ENCODE assay signal across 20 cellular contexts in the genomic region with DNA sequence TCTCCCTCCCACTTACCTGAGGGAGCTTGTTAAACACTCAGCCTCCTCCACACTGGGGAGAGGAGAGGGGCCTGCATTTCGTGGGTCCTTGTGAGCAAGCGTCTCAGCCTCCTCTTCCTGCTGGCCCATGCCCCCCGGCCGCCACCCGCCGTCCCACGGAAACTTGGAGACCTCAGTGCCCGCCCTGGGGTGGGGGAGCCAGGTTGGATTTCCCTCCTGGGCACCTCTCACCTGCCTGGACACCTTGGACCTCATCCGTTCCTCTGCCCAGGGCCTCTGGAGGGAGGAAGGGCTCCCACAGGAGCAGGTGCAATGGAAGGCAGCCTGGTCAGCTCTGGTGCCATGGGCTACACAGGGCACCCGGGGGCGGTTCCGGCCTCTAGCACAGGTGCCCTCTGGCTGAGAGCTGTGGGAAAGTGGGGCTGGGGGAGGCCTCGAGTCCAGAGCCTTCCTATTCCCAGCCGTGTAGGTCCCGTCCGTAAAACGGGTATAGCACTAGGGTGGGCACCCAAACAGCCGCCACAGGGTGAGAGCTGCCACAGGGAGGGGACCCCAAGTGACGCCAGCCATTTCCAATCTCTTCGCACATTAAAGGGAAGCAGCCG.
"Had no signal": no experiment of that assay in that cellular context is flagged by ENCODE, and none has a peak within 500 bp of the region (broad histone marks: within the 10 kb centered on the region; RNA-seq: fewer than 3 reads in every experiment).

No MANE protein-coding gene starts in this region.

- H3K9me3 Mint-ChIP-seq: natural killer cell, neural crest cell, type B pancreatic cell had no signal

- H3K36me3 Mint-ChIP-seq: natural killer cell had no signal

- H3K4me3 ChIP-seq: heart right ventricle, mucosa of descending colon, ovary, right atrium auricular region, smooth muscle cell, uterus had no signal

- H3K36me3 ChIP-seq: ovary, right atrium auricular region, uterus had no signal

- H3K27me3 ChIP-seq: heart right ventricle, ovary, right atrium auricular region, uterus had no signal

- H3K4me2 ChIP-seq: smooth muscle cell had no signal

- H3K27ac ChIP-seq: heart right ventricle, ovary, right atrium auricular region, uterus had no signal

- H3K9me3 ChIP-seq: mucosa of descending colon, ovary, right atrium auricular region, uterus had no signal

- ATAC-seq: esophagus mucosa, heart right ventricle, left lobe of liver, natural killer cell had no signal

- H3K27me3 Mint-ChIP-seq: type B pancreatic cell had no signal

- DNase-seq: cortex of kidney; effector memory CD4-positive, alpha-beta T cell; heart right ventricle; islet precursor cell; mammary epithelial cell; mucosa of descending colon; natural killer cell; nucleus accumbens; ovary; stimulated activated CD4-positive, alpha-beta T cell treated with anti-CD3 and anti-CD28 coated beads, Interleukin-2, amount 100 ng/mL, for 48 hours; stimulated activated naive CD4-positive, alpha-beta T cell treated with Interleukin-2 at 50 U/mL for 16 hours; uterus had no signal

- H3K4me3 Mint-ChIP-seq: neural crest cell, type B pancreatic cell had no signal

- FAIRE-seq: endometrium, frontal cortex had no signal

- H3K27ac Mint-ChIP-seq: type B pancreatic cell had no signal
